In the genomic region with DNA sequence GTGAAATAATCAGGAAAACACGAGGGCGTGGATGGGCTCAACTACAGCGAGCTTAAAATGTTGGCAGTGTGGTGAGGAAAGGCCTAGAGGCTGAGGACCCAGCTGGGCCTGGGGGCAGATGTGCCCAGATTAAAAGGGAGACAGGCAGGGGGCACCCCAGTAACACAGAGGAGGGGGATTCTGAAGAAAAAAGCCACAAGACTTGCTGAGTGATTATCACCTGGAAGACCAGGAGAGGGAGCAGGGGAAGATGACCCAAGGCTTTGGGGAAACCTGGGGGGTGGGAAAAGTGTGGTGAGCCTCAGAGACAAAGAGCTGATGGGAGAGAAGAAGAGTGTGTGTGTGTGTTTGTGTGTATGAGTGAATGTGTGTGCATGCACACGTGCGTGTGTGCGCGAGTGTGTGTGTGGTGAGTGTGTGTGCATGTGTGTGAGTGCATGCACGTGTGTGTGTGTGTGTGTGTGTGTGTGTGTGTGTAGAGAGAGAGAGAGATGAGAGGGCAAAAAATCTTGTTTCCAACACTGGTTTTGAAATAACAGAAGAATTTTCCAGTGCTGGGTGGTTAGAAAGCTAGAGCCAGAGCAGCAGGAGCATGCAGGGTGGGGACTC, we compare ENCODE assay signal across 29 cellular contexts.
"Had no signal": no experiment of that assay in that cellular context is flagged by ENCODE, and none has a peak within 500 bp of the region (broad histone marks: within the 10 kb centered on the region; RNA-seq: fewer than 3 reads in every experiment).

No MANE protein-coding gene starts in this region.

- H3K27me3 ChIP-seq: left lung, thyroid gland, upper lobe of left lung had no signal

- H3K9me3 ChIP-seq: esophagus muscularis mucosa, heart left ventricle, left lung, mucosa of descending colon, psoas muscle, stomach, thyroid gland, upper lobe of left lung had no signal

- H3K9ac ChIP-seq: parathyroid adenoma had no signal

- H3K79me2 ChIP-seq: parathyroid adenoma had no signal

- H3K27me3 Mint-ChIP-seq: activated CD8-positive, alpha-beta memory T cell treated with anti-CD3 and anti-CD28 coated beads, Interleukin-2, amount 10 ng/mL, durations not matched to agents 7 days and 5 days had no signal

- DNase-seq: activated CD8-positive, alpha-beta memory T cell treated with anti-CD3 and anti-CD28 coated beads, Interleukin-2, amount 10 ng/mL, durations not matched to agents 7 days and 5 days; activated CD8-positive, alpha-beta T cell treated with anti-CD3 and anti-CD28 coated beads, Interleukin-2, amount 10 ng/mL, durations not matched to agents 7 days and 5 days; activated naive CD8-positive, alpha-beta T cell treated with anti-CD3 and anti-CD28 coated beads, Interleukin-2, amount 50 U/mL, for 24 hours; activated T-cell treated with anti-CD3 and anti-CD28 coated beads, Interleukin-2, amount 50 U/mL, for 48 hours; amygdala; central memory CD4-positive, alpha-beta T cell; foreskin keratinocyte; heart left ventricle; hypothalamus; left lung; mucosa of descending colon; nephron progenitor cell; occipital lobe; psoas muscle; stimulated activated CD4-positive, alpha-beta T cell treated with anti-CD3 and anti-CD28 coated beads, Interleukin-1b, Interleukin-23, amount 100 ng/mL, for 48 hours; stimulated activated naive B cell treated with anti-CD40 and anti-IgM and Interleukin-4, amounts not matched to agents 10 μg/mL and 1 μg/mL and 100 μg/mL, for 72 hours; stomach; T-helper 17 cell; T1000; thyroid gland had no signal

- H3K4me3 ChIP-seq: esophagus muscularis mucosa, heart left ventricle, left lung, lung, mucosa of descending colon, psoas muscle, smooth muscle cell, stomach, thyroid gland, upper lobe of left lung had no signal

- H3K4me3 Mint-ChIP-seq: activated CD8-positive, alpha-beta memory T cell treated with anti-CD3 and anti-CD28 coated beads, Interleukin-2, amount 10 ng/mL, durations not matched to agents 7 days and 5 days; activated CD8-positive, alpha-beta T cell treated with anti-CD3 and anti-CD28 coated beads, Interleukin-2, amount 10 ng/mL, durations not matched to agents 7 days and 5 days; activated naive CD4-positive, alpha-beta T cell treated with anti-CD3 and anti-CD28 coated beads, Interleukin-2, amount 50 U/mL, for 24 hours; activated naive CD8-positive, alpha-beta T cell treated with anti-CD3 and anti-CD28 coated beads, Interleukin-2, amount 50 U/mL, for 24 hours; dendritic cell treated with granulocyte-macrophage colony-stimulating factor and Interleukin-4, amounts not matched to agents 40 ng/mL and 50 ng/mL, for 4 days; nephron progenitor cell; stimulated activated naive B cell treated with anti-CD40 and anti-IgM and Interleukin-4, amounts not matched to agents 10 μg/mL and 1 μg/mL and 100 μg/mL, for 72 hours; T-helper 17 cell had no signal

- H3K36me3 ChIP-seq: esophagus muscularis mucosa, heart left ventricle, left lung, stomach, thyroid gland, upper lobe of left lung had no signal

- H3K27ac Mint-ChIP-seq: activated CD8-positive, alpha-beta memory T cell treated with anti-CD3 and anti-CD28 coated beads, Interleukin-2, amount 10 ng/mL, durations not matched to agents 7 days and 5 days; activated CD8-positive, alpha-beta T cell treated with anti-CD3 and anti-CD28 coated beads, Interleukin-2, amount 10 ng/mL, durations not matched to agents 7 days and 5 days; activated naive CD4-positive, alpha-beta T cell treated with anti-CD3 and anti-CD28 coated beads, Interleukin-2, amount 50 U/mL, for 24 hours; activated naive CD8-positive, alpha-beta T cell treated with anti-CD3 and anti-CD28 coated beads, Interleukin-2, amount 50 U/mL, for 24 hours; activated T-helper 2 cell treated with anti-CD3 and anti-CD28 coated beads, Interferon-gamma antibody, Interleukin-2, Interleukin-4, amounts not matched to agents 10 μg/mL and 5 μg/mL and 100 μg/mL, durations not matched to agents 14 hours and 24 hours and 36 hours; dendritic cell treated with granulocyte-macrophage colony-stimulating factor and Interleukin-4, amounts not matched to agents 40 ng/mL and 50 ng/mL, for 4 days; nephron progenitor cell; stimulated activated naive B cell treated with anti-CD40 and anti-IgM and Interleukin-4, amounts not matched to agents 10 μg/mL and 1 μg/mL and 100 μg/mL, for 72 hours; T-helper 17 cell had no signal

- H3K4me1 ChIP-seq: foreskin keratinocyte, parathyroid adenoma, psoas muscle had no signal

- H3K4me2 ChIP-seq: smooth muscle cell had no signal

- H3K36me3 Mint-ChIP-seq: activated CD8-positive, alpha-beta memory T cell treated with anti-CD3 and anti-CD28 coated beads, Interleukin-2, amount 10 ng/mL, durations not matched to agents 7 days and 5 days; activated naive CD4-positive, alpha-beta T cell treated with anti-CD3 and anti-CD28 coated beads, Interleukin-2, amount 50 U/mL, for 24 hours; stimulated activated naive B cell treated with anti-CD40 and anti-IgM and Interleukin-4, amounts not matched to agents 10 μg/mL and 1 μg/mL and 100 μg/mL, for 72 hours had no signal

- H3K4me1 Mint-ChIP-seq: activated CD8-positive, alpha-beta memory T cell treated with anti-CD3 and anti-CD28 coated beads, Interleukin-2, amount 10 ng/mL, durations not matched to agents 7 days and 5 days; activated naive CD4-positive, alpha-beta T cell treated with anti-CD3 and anti-CD28 coated beads, Interleukin-2, amount 50 U/mL, for 24 hours; activated naive CD8-positive, alpha-beta T cell treated with anti-CD3 and anti-CD28 coated beads, Interleukin-2, amount 50 U/mL, for 24 hours had no signal

- H3K27ac ChIP-seq: esophagus muscularis mucosa, foreskin keratinocyte, heart left ventricle, left lung, parathyroid adenoma, psoas muscle, stomach, thyroid gland, upper lobe of left lung had no signal

- ATAC-seq: activated CD8-positive, alpha-beta memory T cell treated with anti-CD3 and anti-CD28 coated beads, Interleukin-2, amount 10 ng/mL, durations not matched to agents 7 days and 5 days; activated CD8-positive, alpha-beta T cell treated with anti-CD3 and anti-CD28 coated beads, Interleukin-2, amount 10 ng/mL, durations not matched to agents 7 days and 5 days; activated naive CD8-positive, alpha-beta T cell treated with anti-CD3 and anti-CD28 coated beads, Interleukin-2, amount 50 U/mL, for 24 hours; foreskin keratinocyte; heart left ventricle; left lung; mucosa of descending colon; psoas muscle; stimulated activated naive B cell treated with anti-CD40 and anti-IgM and Interleukin-4, amounts not matched to agents 10 μg/mL and 1 μg/mL and 100 μg/mL, for 72 hours; T-helper 17 cell had no signal

- H2AFZ ChIP-seq: parathyroid adenoma had no signal

- FAIRE-seq: islet of Langerhans had no signal

- H3K9me3 Mint-ChIP-seq: activated naive CD4-positive, alpha-beta T cell treated with anti-CD3 and anti-CD28 coated beads, Interleukin-2, amount 50 U/mL, for 24 hours; activated naive CD8-positive, alpha-beta T cell treated with anti-CD3 and anti-CD28 coated beads, Interleukin-2, amount 50 U/mL, for 24 hours; activated T-helper 2 cell treated with anti-CD3 and anti-CD28 coated beads, Interferon-gamma antibody, Interleukin-2, Interleukin-4, amounts not matched to agents 10 μg/mL and 5 μg/mL and 100 μg/mL, durations not matched to agents 14 hours and 24 hours and 36 hours; dendritic cell treated with granulocyte-macrophage colony-stimulating factor and Interleukin-4, amounts not matched to agents 40 ng/mL and 50 ng/mL, for 4 days; nephron progenitor cell; stimulated activated naive B cell treated with anti-CD40 and anti-IgM and Interleukin-4, amounts not matched to agents 10 μg/mL and 1 μg/mL and 100 μg/mL, for 72 hours had no signal
